26 cellular contexts compared by ENCODE assay signal in genomic region chr2:113711857-113712256, GRCh38. TPM values are rescaled to one million over a fixed set of nuclear protein-coding genes. Genes with fewer than 3 reads are reported as not detected.
A peak's percentile ranks its signal among the peaks of the same experiment; 100 is the strongest.
DNase-seq lines count a peak whose midpoint lies in the region; ATAC-seq, FAIRE-seq and TF ChIP-seq lines count a peak whose summit lies in the region.
"Had no signal": no experiment of that assay in that cellular context is flagged by ENCODE, and none has a peak within 500 bp of the region (broad histone marks: within the 10 kb centered on the region; RNA-seq: fewer than 3 reads in every experiment).

No MANE protein-coding gene starts in this region.

- no peak overlapping the region for H2AFZ ChIP-seq in osteoblast (ENCODE audit: low read length)

- H3K36me3 ChIP-seq in Panc1 (ENCODE audit: control insufficient read depth, insufficient read depth, low read length) (peaks cover 15% of the 10 kb centered on the region), kidney epithelial cell (ENCODE audit: control insufficient read depth, insufficient read depth, low read length) (no peaks in the 10 kb centered on the region), thyroid gland (peaks cover 4 to 6% of the 10 kb centered on the region in 2 donors), osteoblast (ENCODE audit: insufficient read depth, low read length) (peaks cover 32% of the 10 kb centered on the region), SJCRH30 (peaks cover 26% of the 10 kb centered on the region)

- intact Hi-C loops in Panc1 (cut with micrococcal nuclease; ENCODE audit: unreplicated experiment) (no loop called here), thyroid gland (cut with DNase I) (no loop called here)

- H3K79me2 ChIP-seq in osteoblast (ENCODE audit: insufficient read depth, low read length): no peaks in the 10 kb centered on the region

- H3K27ac ChIP-seq in Panc1 (ENCODE audit: low read length) (no peak overlapping the region; the same call in 1 of the 2 replicates), thyroid gland (peak overlapping the region; percentile 64 to 73 (median 64)), osteoblast (ENCODE audit: low read depth, low read length) (no peak overlapping the region), SJCRH30 (no peak overlapping the region)
- H3K27ac ChIP-seq: coronary artery, neutrophil had no signal

- TF ChIP-seq CTCF in Panc1 (IDR thresholded peaks at IDR 0.05) (no peak), kidney epithelial cell (IDR thresholded peaks at IDR 0.05; ENCODE audit: insufficient read depth, low read length, poor library complexity, severe bottlenecking) (no peak), thyroid gland (IDR thresholded peaks at IDR 0.05) (no peak), osteoblast (IDR thresholded peaks at IDR 0.05; ENCODE audit: extremely low read depth, low read depth, low read length) (no peak)

- H3K27me3 ChIP-seq in Panc1 (ENCODE audit: control insufficient read depth, insufficient read depth, low read length) (no peaks in the 10 kb centered on the region), kidney epithelial cell (ENCODE audit: control insufficient read depth, insufficient read depth, low read length) (no peaks in the 10 kb centered on the region), thyroid gland (no peaks in the 10 kb centered on the region), osteoblast (ENCODE audit: insufficient read depth, low read length) (no peaks in the 10 kb centered on the region), SJCRH30 (no peaks in the 10 kb centered on the region)
- H3K27me3 ChIP-seq: neutrophil had no signal

- H3K4me3 ChIP-seq in Panc1 (ENCODE audit: low read depth in 2 of 2, low read length in 2 of 2): no peak overlapping the region
- no peak overlapping the region for H3K4me3 ChIP-seq in kidney epithelial cell (ENCODE audit: low read depth, low read length)
- H3K4me3 ChIP-seq in thyroid gland (replicated peaks in 1 of 3): no peak overlapping the region
- H3K4me3 ChIP-seq in osteoblast (ENCODE audit: insufficient read depth, low read length): no peak overlapping the region
- H3K4me3 ChIP-seq in SJCRH30: no peak overlapping the region
- H3K4me3 ChIP-seq: coronary artery had no signal

- CTCF ChIA-PET in Panc1 (lab: Charles Lee): interaction anchor here (0.6 kb wide), 1 partner anchor 11 kb away, joined by 3 read pairs; no protein-coding TSS in a partner anchor

- POLR2A ChIA-PET in Panc1 (lab: Charles Lee): no interaction called here

- in situ Hi-C loops in Panc1 (cut with HindIII; ENCODE audit: low pct_unique_long_range_greater_than_20kb, low sequenced_read_pairs): no loop called here

- DNase-seq in NCI-H1105 treated with DMSO at 0.1 percent for 48 hours (lab: John Stamatoyannopoulos, UW) (peak; percentile 24), NCI-H1105 (lab: John Stamatoyannopoulos, UW) (no peak), Panc1 (ENCODE audit: low read depth, low spot score) (no peak), kidney epithelial cell (ENCODE audit: low read depth) (peak; percentile 67), thyroid gland (peak in 1 of 2 donors; percentile 8), osteoblast (ENCODE audit: insufficient read length, low spot score, missing footprints) (no peak), urothelium cell line (ENCODE audit: low spot score) (no peak), SJCRH30 (no peak)
- DNase-seq: activated CD4-positive, alpha-beta T cell treated with anti-CD3 and anti-CD28 coated beads for 48 hours; activated effector memory CD4-positive, alpha-beta T cell treated with Interleukin-2 at 50 U/mL for 16 hours; Calu3; DND-41; effector CD8-positive, alpha-beta T cell; glutamatergic neuron; GOT3; HFFc6; NCI-H1694 treated with DMSO at 0.1 percent for 48 hours; NCI-H2171 treated with DMSO at 0.1 percent for 48 hours; NCI-H510A; SHP77 treated with DMSO at 0.1 percent for 48 hours; stimulated activated CD4-positive, alpha-beta T cell treated with anti-CD3 and anti-CD28 coated beads, Interleukin-15, amount 100 ng/mL, for 24 hours; trophoblast cell had no signal

- 37 to 65% methylated on average over 1 of the region's 1 CpG for WGBS in thyroid gland, 2 donors

- TF ChIP-seq POLR2A in thyroid gland (IDR thresholded peaks at IDR 0.05): no peak

- H3K4me2 ChIP-seq in osteoblast (ENCODE audit: insufficient read depth, low read length): no peak overlapping the region

- H3K9me3 ChIP-seq in Panc1 (ENCODE audit: control insufficient read depth, insufficient read depth, low read depth, low read length): no peaks in the 10 kb centered on the region
- no peaks in the 10 kb centered on the region for H3K9me3 ChIP-seq in thyroid gland
- no peaks in the 10 kb centered on the region for H3K9me3 ChIP-seq in osteoblast (ENCODE audit: low read depth, low read length)
- H3K9me3 ChIP-seq in SJCRH30 (replicated peaks): no peaks in the 10 kb centered on the region
- H3K9me3 ChIP-seq: neutrophil had no signal

- no peak for FAIRE-seq in urothelium cell line (lab: Jason Lieb, UNC)

- H3K4me1 ChIP-seq in Panc1 (ENCODE audit: control insufficient read depth, insufficient read depth, low read length): peaks cover 15% of the 10 kb centered on the region; the same call in 1 of the 2 replicates
- peaks cover 17 to 21% of the 10 kb centered on the region in 2 donors for H3K4me1 ChIP-seq in thyroid gland
- peaks cover 7% of the 10 kb centered on the region for H3K4me1 ChIP-seq in osteoblast (ENCODE audit: insufficient read depth, low read length)
- no peaks in the 10 kb centered on the region for H3K4me1 ChIP-seq in SJCRH30

- H4K20me1 ChIP-seq in osteoblast (ENCODE audit: insufficient read depth, low read length): no peaks in the 10 kb centered on the region

- ATAC-seq in Panc1: peak; percentile 73; the same call in 1 of the 2 replicates
- ATAC-seq: activated naive CD4-positive, alpha-beta T cell treated with anti-CD3 and anti-CD28 coated beads, Interleukin-2, amount 50 U/mL, for 72 hours; stimulated activated effector memory CD8-positive, alpha-beta T cell treated with anti-CD3 and anti-CD28 coated beads, Interleukin-12 subunit alpha, Interleukin-12 subunit beta, amount 100 ng/mL, for 72 hours had no signal

- no TSS peak for BruUV-seq in Panc1 (replicated peaks; lab: Mats Ljungman, UMichigan)

RNA-seq across cellular contexts. Expression of gene SLC35F5, which starts 44.6 kb away (rescaled TPM):
- 89.8 TPM for total RNA-seq in Panc1 (2021; ENCODE audit: unreplicated experiment)
- polyA plus RNA-seq in Panc1 (2012; ENCODE audit: insufficient read length): 34.3 TPM
- 61.7 and 66.3 TPM in 2 replicates for total RNA-seq in kidney epithelial cell
- total RNA-seq in thyroid gland: 100 to 1,000 TPM; 152 to 320 (median 177) TPM
- total RNA-seq in osteoblast: 239 and 245 TPM in 2 replicates
- total RNA-seq in SJCRH30 (2014; rRNA removed; shearing (Covaris generic)): 81.2 and 88.7 TPM in 2 replicates

Comparison
In these comparisons a context has a peak if more than half of its experiments do, and no peak if none do; other contexts are left out.
1. DNase-seq: peak in NCI-H1105 treated with DMSO at 0.1 percent for 48 hours (single experiment) and kidney epithelial cell (single experiment); none in NCI-H1105 (single experiment), Panc1 (single experiment), osteoblast (single experiment), urothelium cell line (single experiment) and SJCRH30 (0 of 2).
2. H3K27ac ChIP-seq: peak in thyroid gland (3 of 3); none in Panc1 (single experiment), osteoblast (single experiment) and SJCRH30 (single experiment).